In genomic region chr10:122632031-122632430, GRCh38 we compare ENCODE assay signal across 1 cellular context.
A peak's percentile ranks its signal among the peaks of the same experiment; 100 is the strongest.
TF ChIP-seq lines count a peak whose summit lies in the region.

No MANE protein-coding gene starts in this region.

TF ChIP-seq in HEK293, 187 proteins besides CTCF, POLR2A, EP300 and RAD21 (continued from another document):
- no peak for TF ChIP-seq OSR2 (tag by site-specific recombination; IDR thresholded peaks at IDR 0.05)
- peak; percentile 80 for TF ChIP-seq GLIS1 (tag by site-specific recombination; IDR thresholded peaks at IDR 0.05)
- TF ChIP-seq ELK4 (IDR thresholded peaks at IDR 0.05; ENCODE audit: borderline replicate concordance, low read depth, low read length), result no peak
- no peak for TF ChIP-seq ZNF529 (tag by site-specific recombination; IDR thresholded peaks at IDR 0.05; ENCODE audit: insufficient replicate concordance)
- no peak for TF ChIP-seq ZBTB26 (tag by site-specific recombination; optimal IDR thresholded peaks at IDR 0.05)
- TF ChIP-seq ZNF580 (tag by site-specific recombination; IDR thresholded peaks at IDR 0.05), result no peak
- TF ChIP-seq ZNF692 (tag by site-specific recombination; IDR thresholded peaks at IDR 0.05), result peak; percentile 95
- no peak for TF ChIP-seq ZNF132 (tag by site-specific recombination; IDR thresholded peaks at IDR 0.05; ENCODE audit: borderline replicate concordance)
- no peak for TF ChIP-seq ZSCAN4 (tag by site-specific recombination; IDR thresholded peaks at IDR 0.05)
- no peak; the same call in 1 of the 2 replicates for TF ChIP-seq KLF1 (tag by site-specific recombination; IDR thresholded peaks at IDR 0.05)
- no peak for TF ChIP-seq ZNF155 (tag by site-specific recombination; IDR thresholded peaks at IDR 0.05)
- no peak for TF ChIP-seq ZNF596 (tag by site-specific recombination; IDR thresholded peaks at IDR 0.05)
- no peak for TF ChIP-seq AEBP2 (tag by site-specific recombination; IDR thresholded peaks at IDR 0.05; ENCODE audit: borderline replicate concordance)
- TF ChIP-seq ZNF404 (tag by site-specific recombination; IDR thresholded peaks at IDR 0.05), result no peak
- no peak for TF ChIP-seq ZNF341 (tag by site-specific recombination; IDR thresholded peaks at IDR 0.05; ENCODE audit: low read depth)
- no peak for TF ChIP-seq MEIS1 (CRISPR knock-in tag; IDR thresholded peaks at IDR 0.05; ENCODE audit: borderline replicate concordance)
- no peak for TF ChIP-seq ZNF530 (tag by site-specific recombination; IDR thresholded peaks at IDR 0.05; ENCODE audit: low read depth)
- no peak for TF ChIP-seq ZXDB (tag by site-specific recombination; IDR thresholded peaks at IDR 0.05)
- TF ChIP-seq ZNF302 (tag by site-specific recombination; IDR thresholded peaks at IDR 0.05; ENCODE audit: low read depth), result no peak
- no peak for TF ChIP-seq IKZF3 (tag by site-specific recombination; IDR thresholded peaks at IDR 0.05)
- no peak for TF ChIP-seq ZNF174 (tag by site-specific recombination; IDR thresholded peaks at IDR 0.05)
- TF ChIP-seq ZNF704 (tag by site-specific recombination; IDR thresholded peaks at IDR 0.05), result no peak
- no peak for TF ChIP-seq FEZF1 (tag by site-specific recombination; IDR thresholded peaks at IDR 0.05)
- no peak for TF ChIP-seq ZNF19 (tag by site-specific recombination; IDR thresholded peaks at IDR 0.05; ENCODE audit: low read depth)
- no peak for TF ChIP-seq ZNF23 (tag by site-specific recombination; IDR thresholded peaks at IDR 0.05; ENCODE audit: borderline replicate concordance)
- TF ChIP-seq SP3 (tag by site-specific recombination; IDR thresholded peaks at IDR 0.05), result no peak
